ENCODE assay signal across 20 cellular contexts in genomic region chr20:60132162-60132826, GRCh38.
DNase-seq lines count a peak whose midpoint lies in the region; ATAC-seq and TF ChIP-seq lines count a peak whose summit lies in the region.
"Had no signal": no experiment of that assay in that cellular context is flagged by ENCODE, and none has a peak within 500 bp of the region (broad histone marks: within the 10 kb centered on the region; RNA-seq: fewer than 3 reads in every experiment).

No MANE protein-coding gene starts in this region.

- H3K4me2 ChIP-seq in BLaER1 (peak overlapping the region; percentile 66), DND-41 (ENCODE audit: insufficient read depth, low read length) (no peak overlapping the region), PC-9 (0 out of 2 replicates have a peak overlapping the region, but pooled peaks have one; percentile 1)

- H3K27ac ChIP-seq in BLaER1: no peak overlapping the region
- peak overlapping the region; percentile 20; the same call in 1 of the 2 replicates for H3K27ac ChIP-seq in DND-41 (ENCODE audit: low read length)
- no peak overlapping the region for H3K27ac ChIP-seq in PC-9
- no peak overlapping the region for H3K27ac ChIP-seq in right cardiac atrium (ENCODE audit: low read length)
- H3K27ac ChIP-seq in thyroid gland: no peak overlapping the region
- H3K27ac ChIP-seq: GM23248 had no signal

- in situ Hi-C loops in ACHN (cut with HindIII; ENCODE audit: low pct_ligation_motif_present, low pct_unique_long_range_greater_than_20kb, low sequenced_read_pairs): no loop called here

- H3K9me2 ChIP-seq in PC-9 (ENCODE audit: insufficient read depth): no peaks in the 10 kb centered on the region

- no peak overlapping the region for H3K4me3 Mint-ChIP-seq in activated CD8-positive, alpha-beta T cell treated with anti-CD3 and anti-CD28 coated beads for 36 hours
- H3K4me3 Mint-ChIP-seq: CD4-positive, CD25-positive, alpha-beta regulatory T cell had no signal

- DNase-seq in DND-41 (no peak), PC-9 (peak in 1 of 2 experiments; percentile 71), right cardiac atrium (no peak), ACHN (no peak), thyroid gland (no peak)
- DNase-seq in activated CD8-positive, alpha-beta T cell treated with anti-CD3 and anti-CD28 coated beads for 36 hours: no peak
- DNase-seq: CD4-positive, CD25-positive, alpha-beta regulatory T cell; DMS53; GM23248; KG1; MM.1S; NCI-H1105 treated with DMSO at 0.1 percent for 48 hours; NCI-H1694 treated with DMSO at 0.1 percent for 48 hours; NCI-H69; OCI-M1 had no signal

- no peaks in the 10 kb centered on the region for H3K4me1 Mint-ChIP-seq in activated CD8-positive, alpha-beta T cell treated with anti-CD3 and anti-CD28 coated beads for 36 hours (ENCODE audit: low read depth)

- H3K9ac ChIP-seq in BLaER1 (no peak overlapping the region), DND-41 (ENCODE audit: low read depth, low read length) (no peak overlapping the region)
- H3K9ac ChIP-seq: GM23248 had no signal

- intact Hi-C loops in PC-9 (cut with micrococcal nuclease; ENCODE audit: unreplicated experiment) (no loop called here), right cardiac atrium (cut with DNase I) (no loop called here), thyroid gland (cut with DNase I) (no loop called here)
- intact Hi-C loops in activated CD8-positive, alpha-beta T cell treated with anti-CD3 and anti-CD28 coated beads for 36 hours (cut with micrococcal nuclease): no loop called here

- H2AFZ ChIP-seq in DND-41 (ENCODE audit: low read depth, low read length) (no peak overlapping the region), PC-9 (no peak overlapping the region)
- H2AFZ ChIP-seq: GM23248 had no signal

- BruUV-seq in PC-9 (replicated peaks; lab: Mats Ljungman, UMichigan): no TSS peak

- H3K4me3 ChIP-seq in BLaER1 (no peak overlapping the region), DND-41 (ENCODE audit: low read depth in 1 of 2, low read length in 2 of 2) (no peak overlapping the region), PC-9 (no peak overlapping the region), right cardiac atrium (ENCODE audit: low read length) (no peak overlapping the region), thyroid gland (replicated peaks in 1 of 3) (no peak overlapping the region)
- H3K4me3 ChIP-seq: GM23248 had no signal

- 42% methylated on average over 8 of the region's 8 CpGs for WGBS in right cardiac atrium
- WGBS in thyroid gland, 2 donors: 90 to 92% methylated on average over 8 of the region's 8 CpGs

- no peak for TF ChIP-seq CTCF in DND-41 (IDR thresholded peaks at IDR 0.05; ENCODE audit: borderline replicate concordance, extremely low read depth, low read length, poor library complexity, severe bottlenecking)
- no peak for TF ChIP-seq CTCF in PC-9 (conservative IDR thresholded peaks at IDR 0.05)
- TF ChIP-seq CTCF in activated CD8-positive, alpha-beta T cell treated with anti-CD3 and anti-CD28 coated beads for 36 hours (IDR thresholded peaks at IDR 0.05): no peak
- no peak for TF ChIP-seq CTCF in thyroid gland (IDR thresholded peaks at IDR 0.05)

- H4K20me1 ChIP-seq in BLaER1: no peaks in the 10 kb centered on the region
- peaks cover 27% of the 10 kb centered on the region for H4K20me1 ChIP-seq in DND-41 (ENCODE audit: insufficient read depth, low read length)
- H4K20me1 ChIP-seq in PC-9 (ENCODE audit: insufficient read depth): no peaks in the 10 kb centered on the region

- no peak for TF ChIP-seq POLR2A in thyroid gland (IDR thresholded peaks at IDR 0.05)

- CTCF ChIA-PET in PC-9 (lab: Charles Lee): no interaction called here
- CTCF ChIA-PET in activated CD8-positive, alpha-beta T cell treated with anti-CD3 and anti-CD28 coated beads for 36 hours (lab: Charles Lee): no interaction called here

- H3K36me3 ChIP-seq in BLaER1: no peaks in the 10 kb centered on the region
- peaks cover 12% of the 10 kb centered on the region; the same call in 1 of the 2 replicates for H3K36me3 ChIP-seq in DND-41 (ENCODE audit: insufficient read depth, low read length)
- H3K36me3 ChIP-seq in PC-9 (ENCODE audit: low read depth): no peaks in the 10 kb centered on the region
- no peaks in the 10 kb centered on the region for H3K36me3 ChIP-seq in thyroid gland

- no peak overlapping the region for H3K27ac Mint-ChIP-seq in activated CD8-positive, alpha-beta T cell treated with anti-CD3 and anti-CD28 coated beads for 36 hours

- no peaks in the 10 kb centered on the region for H3K27me3 Mint-ChIP-seq in activated CD8-positive, alpha-beta T cell treated with anti-CD3 and anti-CD28 coated beads for 36 hours
- H3K27me3 Mint-ChIP-seq: CD4-positive, CD25-positive, alpha-beta regulatory T cell had no signal

- H3K9me3 ChIP-seq in BLaER1 (no peaks in the 10 kb centered on the region), DND-41 (ENCODE audit: insufficient read depth, low read length, severe bottlenecking) (no peaks in the 10 kb centered on the region), PC-9 (ENCODE audit: insufficient read depth, low read depth) (no peaks in the 10 kb centered on the region), right cardiac atrium (ENCODE audit: control insufficient read depth, low read length) (no peaks in the 10 kb centered on the region), thyroid gland (no peaks in the 10 kb centered on the region)

- H3K4me1 ChIP-seq in BLaER1 (peaks cover 44% of the 10 kb centered on the region), DND-41 (ENCODE audit: insufficient read depth, low read length) (peaks cover 19% of the 10 kb centered on the region), PC-9 (replicated peaks; ENCODE audit: insufficient read depth) (0 out of 2 replicates have a peak, but pooled peaks cover 3% of the 10 kb centered on the region), right cardiac atrium (ENCODE audit: control insufficient read depth, insufficient read depth, low read length) (no peaks in the 10 kb centered on the region), thyroid gland (no peaks in the 10 kb centered on the region)

- no peaks in the 10 kb centered on the region for H3K27me3 ChIP-seq in BLaER1
- H3K27me3 ChIP-seq in DND-41 (ENCODE audit: insufficient read depth, low read length, poor library complexity): no peaks in the 10 kb centered on the region
- peaks cover 22% of the 10 kb centered on the region for H3K27me3 ChIP-seq in PC-9 (ENCODE audit: insufficient read depth, low read depth)
- no peaks in the 10 kb centered on the region for H3K27me3 ChIP-seq in right cardiac atrium (ENCODE audit: control insufficient read depth, insufficient read depth)
- no peaks in the 10 kb centered on the region for H3K27me3 ChIP-seq in thyroid gland

- H3K79me2 ChIP-seq in DND-41 (ENCODE audit: insufficient read depth, low read length): peaks cover 45% of the 10 kb centered on the region; the same call in 1 of the 2 replicates
- H3K79me2 ChIP-seq in PC-9 (ENCODE audit: low read depth): no peaks in the 10 kb centered on the region

- no peak for ATAC-seq in DND-41 (ENCODE audit: insufficient read depth, low read depth)
- peak; percentile 37 to 76 for ATAC-seq in right cardiac atrium
- ATAC-seq in activated CD8-positive, alpha-beta T cell treated with anti-CD3 and anti-CD28 coated beads for 36 hours: no peak
- no peak for ATAC-seq in HG03460 (IDR thresholded peaks at IDR 0.05; ENCODE audit: unreplicated experiment)
- ATAC-seq: HCT116, HepG2, SK-N-SH treated with all-trans-retinoic acid at 6 μM for 48 hours had no signal

- POLR2A ChIA-PET in PC-9 (lab: Charles Lee; ENCODE audit: unreplicated experiment): no interaction called here
- POLR2A ChIA-PET in activated CD8-positive, alpha-beta T cell treated with anti-CD3 and anti-CD28 coated beads for 36 hours (lab: Charles Lee): no interaction called here

- H3K9me3 Mint-ChIP-seq in activated CD8-positive, alpha-beta T cell treated with anti-CD3 and anti-CD28 coated beads for 36 hours: no peaks in the 10 kb centered on the region

- H3K36me3 Mint-ChIP-seq in activated CD8-positive, alpha-beta T cell treated with anti-CD3 and anti-CD28 coated beads for 36 hours (ENCODE audit: low read depth): no peaks in the 10 kb centered on the region
- H3K36me3 Mint-ChIP-seq: CD4-positive, CD25-positive, alpha-beta regulatory T cell had no signal

- H3F3A ChIP-seq in PC-9 (ENCODE audit: insufficient read depth, low read depth): no peaks in the 10 kb centered on the region

Comparison
In these comparisons a context has a peak if more than half of its experiments do, and no peak if none do; other contexts are left out.
1. ATAC-seq: peak in right cardiac atrium (2 of 2); none in DND-41 (single experiment), activated CD8-positive, alpha-beta T cell treated with anti-CD3 and anti-CD28 coated beads for 36 hours (single experiment) and HG03460 (single experiment).